11 cellular contexts compared by ENCODE assay signal in genomic region chr3:60610441-60611112, GRCh38.
DNase-seq lines count a peak whose midpoint lies in the region; ATAC-seq, FAIRE-seq and TF ChIP-seq lines count a peak whose summit lies in the region.
"Had no signal": no experiment of that assay in that cellular context is flagged by ENCODE, and none has a peak within 500 bp of the region (broad histone marks: within the 10 kb centered on the region; RNA-seq: fewer than 3 reads in every experiment).

No MANE protein-coding gene starts in this region.

- DNase-seq in H54 (ENCODE audit: insufficient read length, low spot score) (peak; percentile 9), astrocyte of the hippocampus (ENCODE audit: low read depth, low spot score) (peak; percentile 41), left ventricle myocardium superior (peak; percentile 79), stromal cell of bone marrow (ENCODE audit: low read depth) (peak; percentile 89), BE2C (no peak), amniotic stem cell (lab: John Stamatoyannopoulos, UW) (no peak)
- DNase-seq: activated CD4-positive, alpha-beta T cell treated with anti-CD3 and anti-CD28 coated beads, Interleukin-2, amount 50 U/mL, for 4 hours; activated naive CD8-positive, alpha-beta T cell treated with anti-CD3 and anti-CD28 coated beads, Interleukin-2, amount 10 ng/mL, durations not matched to agents 7 days and 5 days; DMS79 had no signal

- H3K9me3 ChIP-seq in BE2C, result no peaks in the 10 kb centered on the region

- TF ChIP-seq CTCF in BE2C (IDR thresholded peaks at IDR 0.05; ENCODE audit: low read depth, low read length), result no peak

- H3K27me3 ChIP-seq in BE2C, result no peaks in the 10 kb centered on the region

- ATAC-seq in left ventricle myocardium superior, result peak; percentile 99
- ATAC-seq in HG02763 (IDR thresholded peaks at IDR 0.05; ENCODE audit: unreplicated experiment), result no peak
- ATAC-seq in HG02623 (IDR thresholded peaks at IDR 0.05; ENCODE audit: unreplicated experiment), result no peak

- peak; percentile 77 for FAIRE-seq in H54 (lab: Jason Lieb, UNC)

- intact Hi-C loops in left ventricle myocardium superior (cut with micrococcal nuclease), result no loop called here

- no peak overlapping the region for H3K4me3 ChIP-seq in BE2C (ENCODE audit: low read depth, low read length)

- H3K4me1 ChIP-seq in BE2C, result no peaks in the 10 kb centered on the region

- H3K36me3 ChIP-seq in BE2C, result no peaks in the 10 kb centered on the region

- TF ChIP-seq POLR2A in H54 (IDR thresholded peaks at IDR 0.05; ENCODE audit: low read depth, low read length), result no peak

Comparison
In these comparisons a context has a peak if more than half of its experiments do, and no peak if none do; other contexts are left out.
1. DNase-seq: peak in H54 (single experiment), astrocyte of the hippocampus (single experiment), left ventricle myocardium superior (single experiment) and stromal cell of bone marrow (single experiment); none in BE2C (single experiment) and amniotic stem cell (single experiment).